ENCODE assay signal across 12 cellular contexts in genomic region chr7:132249591-132249971, GRCh38.
DNase-seq lines count a peak whose midpoint lies in the region; ATAC-seq and TF ChIP-seq lines count a peak whose summit lies in the region.
"Had no signal": no experiment of that assay in that cellular context is flagged by ENCODE, and none has a peak within 500 bp of the region (broad histone marks: within the 10 kb centered on the region; RNA-seq: fewer than 3 reads in every experiment).

No MANE protein-coding gene starts in this region.

- H3K9me3 ChIP-seq in Panc1 (ENCODE audit: control insufficient read depth, insufficient read depth, low read depth, low read length) (no peaks in the 10 kb centered on the region), cardiac muscle cell (ENCODE audit: low read depth) (no peaks in the 10 kb centered on the region), transverse colon (no peaks in the 10 kb centered on the region)
- H3K9me3 ChIP-seq: vagina had no signal

- POLR2A ChIA-PET in Panc1 (lab: Charles Lee): no interaction called here

- DNase-seq in NCI-H524 (lab: John Stamatoyannopoulos, UW) (peak; percentile 36 to 67), NCI-H524 treated with DMSO at 0.1 percent for 48 hours (lab: John Stamatoyannopoulos, UW) (no peak), Panc1 (ENCODE audit: low read depth, low spot score) (no peak), cardiac muscle cell (ENCODE audit: low read depth in 1 of 2, low spot score in 1 of 2) (peak; percentile 40 to 58), transverse colon (peak; percentile 57), NCI-H1092 treated with DMSO at 0.1 percent for 48 hours (lab: John Stamatoyannopoulos, UW) (no peak), foreskin melanocyte (no peak)
- DNase-seq: activated naive CD4-positive, alpha-beta T cell treated with Interleukin-2 at 50 U/mL for 16 hours had no signal

- H3K4me1 ChIP-seq in Panc1 (ENCODE audit: control insufficient read depth, insufficient read depth, low read length) (no peaks in the 10 kb centered on the region), cardiac muscle cell (ENCODE audit: low read depth) (peaks cover 15% of the 10 kb centered on the region), transverse colon (peaks cover 15 to 29% (median 23%) of the 10 kb centered on the region in 4 donors)
- H3K4me1 ChIP-seq: BLaER1 had no signal

- H3K4me3 ChIP-seq in Panc1 (ENCODE audit: low read depth in 2 of 2, low read length in 2 of 2): no peak overlapping the region
- no peak overlapping the region for H3K4me3 ChIP-seq in cardiac muscle cell
- H3K4me3 ChIP-seq in transverse colon: no peak overlapping the region
- H3K4me3 ChIP-seq: BLaER1, vagina had no signal

- H3K27ac ChIP-seq in Panc1 (ENCODE audit: low read length) (no peak overlapping the region), cardiac muscle cell (no peak overlapping the region), transverse colon (peak overlapping the region in 3 of 4 donors; percentile 61 to 85 (median 71))
- H3K27ac ChIP-seq: BLaER1, HL-60, vagina had no signal

- ATAC-seq in Panc1: peak; percentile 71
- no peak for ATAC-seq in GM21619 (IDR thresholded peaks at IDR 0.05; ENCODE audit: unreplicated experiment)

- no peaks in the 10 kb centered on the region for H3K36me3 ChIP-seq in Panc1 (ENCODE audit: control insufficient read depth, insufficient read depth, low read length)
- H3K36me3 ChIP-seq in cardiac muscle cell: no peaks in the 10 kb centered on the region
- H3K36me3 ChIP-seq in transverse colon: no peaks in the 10 kb centered on the region
- H3K36me3 ChIP-seq: BLaER1, vagina had no signal

- no peak for TF ChIP-seq POLR2A in transverse colon (IDR thresholded peaks at IDR 0.05)

- 0 to 47% methylated on average over 1 to 6 of the region's 6 CpGs for WGBS in transverse colon (ENCODE audit: low coverage in 1 of 2), 2 donors

- in situ Hi-C loops in Panc1 (cut with HindIII; ENCODE audit: low pct_unique_long_range_greater_than_20kb, low sequenced_read_pairs) (no loop called here), transverse colon (cut with MboI; ENCODE audit: low pct_ligation_motif_present in 1 of 4, low pct_unique_long_range_greater_than_20kb in 1 of 4, low sequenced_read_pairs in 3 of 4) (no loop called here)

- no peak for TF ChIP-seq EP300 in transverse colon (IDR thresholded peaks at IDR 0.05; ENCODE audit: low read depth)

- TF ChIP-seq CTCF in Panc1 (IDR thresholded peaks at IDR 0.05) (peak; percentile 40), cardiac muscle cell (IDR thresholded peaks at IDR 0.05; ENCODE audit: low read depth, low read length) (peak; percentile 18), transverse colon (IDR thresholded peaks at IDR 0.05) (peak in 4 of 5 experiments; percentile 16 to 37 (median 22))

- H3K27me3 ChIP-seq in Panc1 (ENCODE audit: control insufficient read depth, insufficient read depth, low read length) (no peaks in the 10 kb centered on the region), cardiac muscle cell (no peaks in the 10 kb centered on the region), transverse colon (no peaks in the 10 kb centered on the region)
- H3K27me3 ChIP-seq: BLaER1, vagina had no signal

- no TSS peak for BruUV-seq in Panc1 (replicated peaks; lab: Mats Ljungman, UMichigan)

- intact Hi-C loops in Panc1 (cut with micrococcal nuclease; ENCODE audit: unreplicated experiment) (no loop called here), transverse colon (cut with DNase I; ENCODE audit: low total_unique reads) (no loop called here)

- CTCF ChIA-PET in Panc1 (lab: Charles Lee): no interaction called here

Comparison
In these comparisons a context has a peak if more than half of its experiments do, and no peak if none do; other contexts are left out.
1. DNase-seq: peak in NCI-H524 (2 of 2), cardiac muscle cell (2 of 2) and transverse colon (single experiment); none in NCI-H524 treated with DMSO at 0.1 percent for 48 hours (single experiment), Panc1 (single experiment), NCI-H1092 treated with DMSO at 0.1 percent for 48 hours (single experiment) and foreskin melanocyte (single experiment).
2. H3K27ac ChIP-seq: peak in transverse colon (3 of 4); none in Panc1 (single experiment) and cardiac muscle cell (single experiment).
3. Peak in every context shown above with its lines, with median percentiles within 50 percentile points of each other: CTCF ChIP-seq.